Comparison of ENCODE assay signal across 16 cellular contexts in the genomic region with DNA sequence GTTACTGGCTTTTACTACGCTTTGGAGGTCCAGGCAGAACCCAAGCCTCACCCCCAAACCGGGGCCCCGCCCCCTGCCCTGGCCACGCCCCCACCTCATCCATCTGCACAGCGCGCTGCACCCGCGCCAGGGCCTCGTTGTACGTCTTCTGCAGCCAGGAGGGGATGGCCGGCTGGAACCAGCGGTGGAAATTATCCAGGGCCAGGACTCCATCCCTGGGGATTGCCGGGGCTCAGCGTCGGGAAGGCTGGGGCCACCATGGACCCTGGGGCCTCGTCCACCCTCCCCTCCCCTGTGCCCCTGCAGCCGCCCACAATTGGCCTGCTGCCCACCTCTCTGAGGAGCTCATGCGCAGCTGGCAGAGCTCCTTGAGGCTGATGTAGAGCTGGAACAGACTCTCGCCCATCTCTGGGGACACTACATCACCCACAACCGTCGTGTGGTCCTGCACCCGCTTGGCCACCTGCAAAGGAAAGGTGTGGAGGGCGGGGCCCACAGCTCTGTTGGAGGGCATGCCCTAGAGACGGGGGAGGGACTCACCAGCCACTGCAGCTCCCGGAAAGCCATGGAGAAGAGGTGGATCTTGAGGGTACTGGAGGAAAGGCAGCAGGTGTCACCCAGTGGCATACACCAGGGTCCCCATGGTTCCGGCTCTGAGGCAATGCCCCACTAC. TPM values are rescaled to one million over a fixed set of nuclear protein-coding genes. Genes with fewer than 3 reads are reported as not detected.
DNase-seq lines count a peak whose midpoint lies in the region; ATAC-seq, FAIRE-seq and TF ChIP-seq lines count a peak whose summit lies in the region.
"Had no signal": no experiment of that assay in that cellular context is flagged by ENCODE, and none has a peak within 500 bp of the region (broad histone marks: within the 10 kb centered on the region; RNA-seq: fewer than 3 reads in every experiment).

No MANE protein-coding gene starts in this region.

- no peak for TF ChIP-seq RAD21 in GM12878 (IDR thresholded peaks at IDR 0.05; ENCODE audit: insufficient read depth, low read depth, low read length)

- H3K9ac ChIP-seq in GM23248 = no peak overlapping the region
- H3K9ac ChIP-seq in GM12878 (ENCODE audit: control insufficient read depth, insufficient read depth, low read length) = no peak overlapping the region

- no peaks in the 10 kb centered on the region for H4K20me1 ChIP-seq in GM23248 (ENCODE audit: insufficient read depth)
- no peaks in the 10 kb centered on the region for H4K20me1 ChIP-seq in GM12878 (ENCODE audit: control insufficient read depth, insufficient read depth)

- CTCF ChIA-PET in GM12878 (lab: Yijun Ruan, JAX) = no interaction called here

- FAIRE-seq in GM12878 (lab: Jason Lieb, UNC) = no peak
- FAIRE-seq: frontal cortex, GM19239 had no signal

- intact Hi-C loops in GM12878 (cut with micrococcal nuclease; ENCODE audit: unreplicated experiment) = no loop called here

- POLR2A ChIA-PET in GM12878 (lab: Charles Lee) = interaction anchor here (1.9 kb wide), 1 partner anchor 10 kb away, joined by 9 read pairs; a partner anchor contains a TSS

- no peaks in the 10 kb centered on the region for H3K9me2 ChIP-seq in GM23248 (ENCODE audit: insufficient read depth)

- H3K79me2 ChIP-seq in GM23248 (ENCODE audit: insufficient read depth) (no peaks in the 10 kb centered on the region), GM12878 (ENCODE audit: control insufficient read depth, insufficient read depth, low read length) (no peaks in the 10 kb centered on the region)

- no peaks in the 10 kb centered on the region for H3F3A ChIP-seq in GM23248 (ENCODE audit: insufficient read depth)

- no peak overlapping the region for H3K4me3 ChIP-seq in GM23248
- H3K4me3 ChIP-seq in GM12878 = no peak overlapping the region
- H3K4me3 ChIP-seq: uterus had no signal

- H3K36me3 ChIP-seq in GM23248 (ENCODE audit: low read depth) = no peaks in the 10 kb centered on the region
- H3K36me3 ChIP-seq in GM12878 (ENCODE audit: control insufficient read depth in 2 of 2, insufficient read depth in 2 of 2, low read length in 1 of 2) = peaks cover 0 to 5% of the 10 kb centered on the region in 2 experiments; a peak in 3 of 4 replicates
- H3K36me3 ChIP-seq: uterus had no signal

- TF ChIP-seq CTCF in GM12878 (IDR thresholded peaks at IDR 0.05 in 2 of 3, conservative IDR thresholded peaks at IDR 0.05 in 1 of 3; ENCODE audit: control insufficient read depth in 2 of 3, extremely low read depth in 1 of 3, insufficient read depth in 1 of 3, low read depth in 3 of 3, low read length in 3 of 3) = no peak

- DNase-seq in AG20443 (ENCODE audit: low spot score) (peak; percentile 59), GM23248 (peak; percentile 50), GM12878 (ENCODE audit: low read depth, low spot score) (no peak), CD1c-positive myeloid dendritic cell (ENCODE audit: extremely low spot score) (no peak), GF-D8 (lab: John Stamatoyannopoulos, UW) (no peak)
- DNase-seq: activated CD4-positive, alpha-beta T cell treated with anti-CD3 and anti-CD28 coated beads, Interleukin-2, amount 50 U/mL, for 1 hour; cerebellar nuclear complex; immature natural killer cell; mesendoderm; NCI-H1048; NCI-H526; stimulated activated naive CD4-positive, alpha-beta T cell treated with Interleukin-2 at 50 U/mL for 16 hours had no signal

- ATAC-seq in GM12878 (no peak), HG02798 (IDR thresholded peaks at IDR 0.05; ENCODE audit: poor library complexity, unreplicated experiment) (no peak)

- H2AFZ ChIP-seq in GM23248 (no peak overlapping the region), GM12878 (ENCODE audit: control insufficient read depth, low read depth, low read length) (no peak overlapping the region)

- H3K9me3 ChIP-seq in GM23248 (ENCODE audit: low read depth) (no peaks in the 10 kb centered on the region), GM12878 (replicated peaks; ENCODE audit: control insufficient read depth, insufficient read depth, low read length) (no peaks in the 10 kb centered on the region)
- H3K9me3 ChIP-seq: uterus had no signal

- WGBS in GM23248 (ENCODE audit: low coverage in 1 of 2, low lambda C conversion rate in 2 of 2, missing lambda C conversion rate in 2 of 2), 2 experiments = 23 to 26% methylated on average over 22 to 25 of the region's 26 CpGs
- 80% methylated on average over 22 of the region's 26 CpGs for WGBS in GM12878 (ENCODE audit: insufficient coverage, insufficient replicate concordance, low lambda C conversion rate, missing lambda C conversion rate)

- no peaks in the 10 kb centered on the region for H3K27me3 ChIP-seq in GM23248 (replicated peaks; ENCODE audit: insufficient read depth)
- no peaks in the 10 kb centered on the region for H3K27me3 ChIP-seq in GM12878 (replicated peaks in 1 of 2; ENCODE audit: control insufficient read depth in 2 of 2, insufficient read depth in 2 of 2, low read length in 1 of 2)
- H3K27me3 ChIP-seq: uterus had no signal

- H3K4me1 ChIP-seq in GM23248 (ENCODE audit: insufficient read depth) (peaks cover 9% of the 10 kb centered on the region), GM12878 (ENCODE audit: control insufficient read depth, insufficient read depth, low read length) (no peaks in the 10 kb centered on the region)
- H3K4me1 ChIP-seq: uterus had no signal

- no peak for TF ChIP-seq EP300 in GM12878 (IDR thresholded peaks at IDR 0.05; ENCODE audit: borderline replicate concordance in 1 of 2, control insufficient read depth in 1 of 2, low read depth in 2 of 2, low read length in 2 of 2)

- TF ChIP-seq POLR2A in GM12878 (IDR thresholded peaks at IDR 0.05; ENCODE audit: low read depth, low read length) = no peak

- RAD21 ChIA-PET in GM12878 (lab: Charles Lee; ENCODE audit: unreplicated experiment) = no interaction called here

- BruUV-seq in GM12878 (replicated peaks; lab: Mats Ljungman, UMichigan) = TSS peak; percentile 40

- SMC1A ChIA-PET in GM12878 (lab: Charles Lee; ENCODE audit: uncharacterized antibody, unreplicated experiment) = no interaction called here

- H3K4me2 ChIP-seq in GM23248 (ENCODE audit: unreplicated experiment) (no peak overlapping the region), GM12878 (ENCODE audit: control insufficient read depth, insufficient read depth) (no peak overlapping the region)

- H3K27ac ChIP-seq in GM23248 = no peak overlapping the region
- no peak overlapping the region for H3K27ac ChIP-seq in GM12878 (ENCODE audit: control insufficient read depth, insufficient read depth)
- H3K27ac ChIP-seq: uterus had no signal

- in situ Hi-C loops in GM23248 (cut with MboI) (no loop called here), GM12878 (cut with MboI) (no loop called here)

RNA-seq across cellular contexts. Expression of a gene that starts 8.8 kb away (rescaled TPM):
- under 0.01 and 0.65 TPM in 2 replicates for total RNA-seq in GM23248 (2014; rRNA removed; shearing (Covaris generic))
- 0.06 TPM in 1 of 2 replicates, not detected in the other for polyA plus RNA-seq in GM23248 (2016; fragmentation: Nextera tagmentation; extraction: Ambion mirVana)
- total RNA-seq in GM12878 (2013; cell fraction: nucleolus; rRNA removed) = 128 and 142 TPM in 2 replicates
- total RNA-seq in GM12878 (2014; rRNA removed) = 37.9 and 45.2 TPM in 2 replicates
- total RNA-seq in GM12878 (2014; rRNA removed; fragmentation: Illumina TruSeq; extraction: Trizol) = 10.0 and 10.3 TPM in 2 replicates
- total RNA-seq in GM12878 (2021) = 58.6 and 63.9 TPM in 2 replicates
- polyA plus RNA-seq in GM12878 (2011; ENCODE audit: low read depth) = 46.6 TPM
- polyA plus RNA-seq in GM12878 (2011; rRNA removed) = 9.2 and 15.5 TPM in 2 replicates
- 11.1 and 15.5 TPM in 2 replicates for polyA plus RNA-seq in GM12878 (2011; cell fraction: cytosol; rRNA removed)
- 157 and 179 TPM in 2 replicates for polyA plus RNA-seq in GM12878 (2011; cell fraction: nucleus; rRNA removed)
- polyA plus RNA-seq in GM12878 (2012) = 42.6 and 46.6 TPM in 2 replicates
- polyA plus RNA-seq in GM12878 (2014; fragmentation: Illumina TruSeq; extraction: Trizol) = 4.0 and 14.4 TPM in 2 replicates
- polyA plus RNA-seq in GM12878 (2014; fragmentation: Nextera tagmentation; extraction: Ambion mirVana) = 1 to 10 TPM in 1 of 2 experiments, under 1 TPM in 1; 0.32 to 1.6 TPM
- polyA plus RNA-seq in GM12878 (2014; rRNA removed) = 37.1 and 46.0 TPM in 2 replicates
- 10 to 100 TPM; 34.9 to 37.4 TPM for polyA plus RNA-seq in GM12878 (2016; fragmentation: Nextera tagmentation; extraction: Ambion mirVana)
- polyA minus RNA-seq in GM12878 (2011; rRNA and poly(A)+ RNA removed) = 12.5 and 23.1 TPM in 2 replicates
- 9.7 and 12.6 TPM in 2 replicates for polyA minus RNA-seq in GM12878 (2011; cell fraction: cytosol; rRNA and poly(A)+ RNA removed)
- 47.1 and 66.4 TPM in 2 replicates for polyA minus RNA-seq in GM12878 (2011; cell fraction: nucleus; rRNA and poly(A)+ RNA removed)

RNA-seq across cellular contexts. Expression of a gene that starts 19.7 kb away (rescaled TPM):
- total RNA-seq in GM23248 (2014; rRNA removed; shearing (Covaris generic)) = 17.4 and 22.9 TPM in 2 replicates
- polyA plus RNA-seq in GM23248 (2016; fragmentation: Nextera tagmentation; extraction: Ambion mirVana) = 59.4 and 64.8 TPM in 2 replicates
- 24.5 and 27.7 TPM in 2 replicates for total RNA-seq in GM12878 (2013; cell fraction: nucleolus; rRNA removed)
- 26.0 and 28.4 TPM in 2 replicates for total RNA-seq in GM12878 (2014; rRNA removed)
- total RNA-seq in GM12878 (2014; rRNA removed; fragmentation: Illumina TruSeq; extraction: Trizol) = 11.8 and 12.1 TPM in 2 replicates
- total RNA-seq in GM12878 (2021) = 53.9 and 56.4 TPM in 2 replicates
- polyA plus RNA-seq in GM12878 (2011; ENCODE audit: low read depth) = 45.2 TPM
- 12.7 and 18.6 TPM in 2 replicates for polyA plus RNA-seq in GM12878 (2011; rRNA removed)
- 18.8 and 21.9 TPM in 2 replicates for polyA plus RNA-seq in GM12878 (2011; cell fraction: cytosol; rRNA removed)
- 60.2 and 65.4 TPM in 2 replicates for polyA plus RNA-seq in GM12878 (2011; cell fraction: nucleus; rRNA removed)
- 80.3 and 82.1 TPM in 2 replicates for polyA plus RNA-seq in GM12878 (2012)
- 40.8 and 53.4 TPM in 2 replicates for polyA plus RNA-seq in GM12878 (2014; fragmentation: Illumina TruSeq; extraction: Trizol)
- polyA plus RNA-seq in GM12878 (2014; fragmentation: Nextera tagmentation; extraction: Ambion mirVana) = 1 to 10 TPM; 1.5 to 3.0 TPM
- polyA plus RNA-seq in GM12878 (2014; rRNA removed) = 26.6 and 30.9 TPM in 2 replicates
- 10 to 100 TPM; 49.8 to 57.3 TPM for polyA plus RNA-seq in GM12878 (2016; fragmentation: Nextera tagmentation; extraction: Ambion mirVana)
- 20.7 and 21.9 TPM in 2 replicates for polyA minus RNA-seq in GM12878 (2011; rRNA and poly(A)+ RNA removed)
- polyA minus RNA-seq in GM12878 (2011; cell fraction: cytosol; rRNA and poly(A)+ RNA removed) = 11.9 and 13.1 TPM in 2 replicates
- polyA minus RNA-seq in GM12878 (2011; cell fraction: nucleus; rRNA and poly(A)+ RNA removed) = 21.2 and 23.5 TPM in 2 replicates

RNA-seq across cellular contexts. Expression of a gene that starts 42.9 kb away (rescaled TPM):
- 1.4 and 2.4 TPM in 2 replicates for total RNA-seq in GM23248 (2014; rRNA removed; shearing (Covaris generic))
- polyA plus RNA-seq in GM23248 (2016; fragmentation: Nextera tagmentation; extraction: Ambion mirVana) = 1.2 and 2.0 TPM in 2 replicates
- total RNA-seq in GM12878 (2013; cell fraction: nucleolus; rRNA removed) = 4.6 and 7.4 TPM in 2 replicates
- total RNA-seq in GM12878 (2014; rRNA removed) = 9.6 and 9.8 TPM in 2 replicates
- total RNA-seq in GM12878 (2014; rRNA removed; fragmentation: Illumina TruSeq; extraction: Trizol) = 3.7 and 4.3 TPM in 2 replicates
- total RNA-seq in GM12878 (2021) = 8.6 and 9.8 TPM in 2 replicates
- 0.16 TPM for polyA plus RNA-seq in GM12878 (2011; ENCODE audit: low read depth)
- polyA plus RNA-seq in GM12878 (2011; rRNA removed) = 0.12 and 0.35 TPM in 2 replicates
- 0.64 and 0.93 TPM in 2 replicates for polyA plus RNA-seq in GM12878 (2011; cell fraction: cytosol; rRNA removed)
- polyA plus RNA-seq in GM12878 (2011; cell fraction: nucleus; rRNA removed) = 0.48 and 1.5 TPM in 2 replicates
- polyA plus RNA-seq in GM12878 (2012) = 0.67 and 0.97 TPM in 2 replicates
- polyA plus RNA-seq in GM12878 (2014; fragmentation: Illumina TruSeq; extraction: Trizol) = 0.84 and 4.6 TPM in 2 replicates
- 1 to 10 TPM in 1 of 2 experiments, under 1 TPM in 1; 0.79 to 1.8 TPM for polyA plus RNA-seq in GM12878 (2014; fragmentation: Nextera tagmentation; extraction: Ambion mirVana)
- polyA plus RNA-seq in GM12878 (2014; rRNA removed) = 8.4 and 11.3 TPM in 2 replicates
- 1 to 10 TPM; 6.1 to 9.7 TPM for polyA plus RNA-seq in GM12878 (2016; fragmentation: Nextera tagmentation; extraction: Ambion mirVana)
- not detected in 2 replicates for polyA minus RNA-seq in GM12878 (2011; rRNA and poly(A)+ RNA removed)
- 0.73 TPM in 1 of 2 replicates, not detected in the other for polyA minus RNA-seq in GM12878 (2011; cell fraction: cytosol; rRNA and poly(A)+ RNA removed)
- 0.96 and 0.97 TPM in 2 replicates for polyA minus RNA-seq in GM12878 (2011; cell fraction: nucleus; rRNA and poly(A)+ RNA removed)

RNA-seq across cellular contexts. Expression of a gene that starts 50.8 kb away (rescaled TPM):
- total RNA-seq in GM23248 (2014; rRNA removed; shearing (Covaris generic)) = 11.5 and 20.2 TPM in 2 replicates
- polyA plus RNA-seq in GM23248 (2016; fragmentation: Nextera tagmentation; extraction: Ambion mirVana) (12.4 and 13.3 TPM in 2 replicates), GM12878 (2011; rRNA removed) (30.8 and 33.2 TPM in 2 replicates), GM12878 (2014; fragmentation: Illumina TruSeq; extraction: Trizol) (25.2 and 26.9 TPM in 2 replicates), GM12878 (2014; fragmentation: Nextera tagmentation; extraction: Ambion mirVana) (10 to 100 TPM in 1 of 2 experiments, 1 to 10 TPM in 1; 8.9 to 11.9 TPM), GM12878 (2014; rRNA removed) (29.7 and 31.1 TPM in 2 replicates), GM12878 (2016; fragmentation: Nextera tagmentation; extraction: Ambion mirVana) (10 to 100 TPM; 27.6 to 27.8 TPM)
- total RNA-seq in GM12878 (2013; cell fraction: nucleolus; rRNA removed) = 197 and 212 TPM in 2 replicates
- total RNA-seq in GM12878 (2014; rRNA removed) (26.7 and 32.6 TPM in 2 replicates), GM12878 (2014; rRNA removed; fragmentation: Illumina TruSeq; extraction: Trizol) (23.8 and 25.9 TPM in 2 replicates), GM12878 (2021) (32.2 and 34.5 TPM in 2 replicates)
- 6.2 TPM for polyA plus RNA-seq in GM12878 (2011; ENCODE audit: low read depth)
- polyA plus RNA-seq in GM12878 (2011; cell fraction: cytosol; rRNA removed) = 17.2 and 20.1 TPM in 2 replicates
- polyA plus RNA-seq in GM12878 (2011; cell fraction: nucleus; rRNA removed) = 36.8 and 48.3 TPM in 2 replicates
- 18.8 and 20.3 TPM in 2 replicates for polyA plus RNA-seq in GM12878 (2012)
- polyA minus RNA-seq in GM12878 (2011; rRNA and poly(A)+ RNA removed) = 48.5 and 52.4 TPM in 2 replicates
- polyA minus RNA-seq in GM12878 (2011; cell fraction: cytosol; rRNA and poly(A)+ RNA removed) = 11.5 and 12.8 TPM in 2 replicates
- polyA minus RNA-seq in GM12878 (2011; cell fraction: nucleus; rRNA and poly(A)+ RNA removed) = 41.1 and 51.5 TPM in 2 replicates

Comparison
In these comparisons a context has a peak if more than half of its experiments do, and no peak if none do; other contexts are left out.
1. DNase-seq: peak in AG20443 (single experiment) and GM23248 (single experiment); none in GM12878 (single experiment), CD1c-positive myeloid dendritic cell (single experiment) and GF-D8 (single experiment).